In genomic region chr20:62679978-62680589, GRCh38 we compare ENCODE assay signal across 17 cellular contexts. TPM values are rescaled to one million over a fixed set of nuclear protein-coding genes. Genes with fewer than 3 reads are reported as not detected.
DNase-seq lines count a peak whose midpoint lies in the region; ATAC-seq and TF ChIP-seq lines count a peak whose summit lies in the region.
"Had no signal": no experiment of that assay in that cellular context is flagged by ENCODE, and none has a peak within 500 bp of the region (broad histone marks: within the 10 kb centered on the region; RNA-seq: fewer than 3 reads in every experiment).

No MANE protein-coding gene starts in this region.

- no peaks in the 10 kb centered on the region for H3F3A ChIP-seq in PC-3 (ENCODE audit: low read length, unreplicated experiment)

- ATAC-seq in PC-3 (no peak), GM21576 (IDR thresholded peaks at IDR 0.05; ENCODE audit: unreplicated experiment) (no peak), HG03571 (IDR thresholded peaks at IDR 0.05; ENCODE audit: unreplicated experiment) (no peak)
- ATAC-seq in stimulated activated effector memory CD8-positive, alpha-beta T cell treated with anti-CD3 and anti-CD28 coated beads, Interleukin-12 subunit alpha, Interleukin-12 subunit beta, amount 100 ng/mL, for 72 hours: no peak

- POLR2A ChIA-PET in HEK293 (lab: Yijun Ruan, JAX): no interaction called here
- POLR2A ChIA-PET in PC-3 (lab: Charles Lee; ENCODE audit: unreplicated experiment): no interaction called here

- H3K4me3 ChIP-seq in BLaER1 treated with 17β-estradiol and CSF1 and Interleukin-3, amounts not matched to agents 10 nM and 100 nM: no peak overlapping the region
- H3K4me3 ChIP-seq in HEK293 (ENCODE audit: low read depth, low read length) (no peak overlapping the region), PC-3 (ENCODE audit: low read length) (no peak overlapping the region)
- H3K4me3 ChIP-seq: GM23248 had no signal

- H4K20me1 ChIP-seq in BLaER1 treated with 17β-estradiol and CSF1 and Interleukin-3, amounts not matched to agents 10 nM and 100 nM: no peaks in the 10 kb centered on the region
- no peaks in the 10 kb centered on the region for H4K20me1 ChIP-seq in PC-3 (ENCODE audit: low read length)

- peak overlapping the region in 2 of 11 experiments; percentile 83 to 95; a peak in 4 of 22 replicates for H3K4me2 ChIP-seq in BLaER1 treated with 17β-estradiol and CSF1 and Interleukin-3, amounts not matched to agents 10 nM and 100 nM
- H3K4me2 ChIP-seq in PC-3 (ENCODE audit: low read length): no peak overlapping the region
- H3K4me2 ChIP-seq: KMS-11 had no signal

- no peaks in the 10 kb centered on the region for H3K36me3 Mint-ChIP-seq in stimulated activated effector memory CD8-positive, alpha-beta T cell treated with anti-CD3 and anti-CD28 coated beads, Interleukin-12 subunit alpha, Interleukin-12 subunit beta, amount 100 ng/mL, for 72 hours
- H3K36me3 Mint-ChIP-seq in activated T-cell treated with anti-CD3 and anti-CD28 coated beads, Interleukin-2, amount 50 U/mL, for 24 hours (ENCODE audit: low read depth): no peaks in the 10 kb centered on the region
- H3K36me3 Mint-ChIP-seq: CD4-positive, CD25-positive, alpha-beta regulatory T cell had no signal

- H3K27ac ChIP-seq in BLaER1 treated with 17β-estradiol and CSF1 and Interleukin-3, amounts not matched to agents 10 nM and 100 nM: peak overlapping the region in 9 of 11 experiments; percentile 54 to 80 (median 73); a peak in 11 of 22 replicates
- no peak overlapping the region for H3K27ac ChIP-seq in HEK293 (ENCODE audit: extremely low read depth, low read depth, low read length)
- H3K27ac ChIP-seq in PC-3 (ENCODE audit: low read length): no peak overlapping the region
- H3K27ac ChIP-seq: GM23248, KMS-11 had no signal

- no peak overlapping the region for H3K9ac ChIP-seq in BLaER1 treated with 17β-estradiol and CSF1 and Interleukin-3, amounts not matched to agents 10 nM and 100 nM
- no peak overlapping the region for H3K9ac ChIP-seq in PC-3 (ENCODE audit: low read length)
- H3K9ac ChIP-seq: GM23248, KMS-11 had no signal

- H3K9me2 ChIP-seq in PC-3 (replicated peaks; ENCODE audit: low read length): no peaks in the 10 kb centered on the region

- peaks cover 7% of the 10 kb centered on the region for H3K4me1 Mint-ChIP-seq in stimulated activated effector memory CD8-positive, alpha-beta T cell treated with anti-CD3 and anti-CD28 coated beads, Interleukin-12 subunit alpha, Interleukin-12 subunit beta, amount 100 ng/mL, for 72 hours
- H3K4me1 Mint-ChIP-seq in activated T-cell treated with anti-CD3 and anti-CD28 coated beads, Interleukin-2, amount 50 U/mL, for 24 hours (ENCODE audit: low read depth): peaks cover 3% of the 10 kb centered on the region

- no TSS peak for BruUV-seq in PC-3 (replicated peaks; lab: Mats Ljungman, UMichigan)

- DNase-seq in PC-3: no peak
- DNase-seq in stimulated activated effector memory CD8-positive, alpha-beta T cell treated with anti-CD3 and anti-CD28 coated beads, Interleukin-12 subunit alpha, Interleukin-12 subunit beta, amount 100 ng/mL, for 72 hours (ENCODE audit: low spot score in 2 of 2): no peak
- DNase-seq in activated T-cell treated with anti-CD3 and anti-CD28 coated beads, Interleukin-2, amount 50 U/mL, for 24 hours: no peak
- DNase-seq: C1 segment of cervical spinal cord; Caco-2; CD4-positive, CD25-positive, alpha-beta regulatory T cell; GDM1; GM23248; HCEC 1CT; HFFc6 had no signal

- TF ChIP-seq CTCF in HEK293 (tag by site-specific recombination; IDR thresholded peaks at IDR 0.05) (no peak), PC-3 (conservative IDR thresholded peaks at IDR 0.05; ENCODE audit: low read depth, low read length) (0 out of 2 replicates have a peak, but pooled peaks have one; percentile 27)

- H3K4me3 Mint-ChIP-seq in stimulated activated effector memory CD8-positive, alpha-beta T cell treated with anti-CD3 and anti-CD28 coated beads, Interleukin-12 subunit alpha, Interleukin-12 subunit beta, amount 100 ng/mL, for 72 hours: no peak overlapping the region
- no peak overlapping the region for H3K4me3 Mint-ChIP-seq in activated T-cell treated with anti-CD3 and anti-CD28 coated beads, Interleukin-2, amount 50 U/mL, for 24 hours
- H3K4me3 Mint-ChIP-seq: B cell; CD4-positive, CD25-positive, alpha-beta regulatory T cell; HFFc6 had no signal

- CTCF ChIA-PET in HEK293 (lab: Yijun Ruan, JAX) (interaction anchor here (0.5 to 3.0 kb wide), 4 partner anchors 12 to 111 kb away, joined by 4 to 18 read pairs (median 4); no protein-coding TSS in a partner anchor), PC-3 (lab: Charles Lee) (interaction anchor here (1.3 kb wide), 1 partner anchor 24 kb away, joined by 9 read pairs; no protein-coding TSS in a partner anchor)

- H3K9me3 Mint-ChIP-seq in stimulated activated effector memory CD8-positive, alpha-beta T cell treated with anti-CD3 and anti-CD28 coated beads, Interleukin-12 subunit alpha, Interleukin-12 subunit beta, amount 100 ng/mL, for 72 hours: no peaks in the 10 kb centered on the region
- H3K9me3 Mint-ChIP-seq in activated T-cell treated with anti-CD3 and anti-CD28 coated beads, Interleukin-2, amount 50 U/mL, for 24 hours: no peaks in the 10 kb centered on the region

- intact Hi-C loops in PC-3 (cut with micrococcal nuclease): no loop called here

- no peak overlapping the region for H2AFZ ChIP-seq in PC-3 (ENCODE audit: low read length)
- H2AFZ ChIP-seq: GM23248 had no signal

- H3K9me3 ChIP-seq in BLaER1 treated with 17β-estradiol and CSF1 and Interleukin-3, amounts not matched to agents 10 nM and 100 nM (replicated peaks in 1 of 11): peaks cover 12 to 19% (median 16%) of the 10 kb centered on the region in 11 experiments
- no peaks in the 10 kb centered on the region for H3K9me3 ChIP-seq in HEK293 (ENCODE audit: control insufficient read depth, insufficient read depth, low read depth, low read length)
- H3K9me3 ChIP-seq in PC-3 (ENCODE audit: low read length): no peaks in the 10 kb centered on the region

- no peaks in the 10 kb centered on the region for H3K79me2 ChIP-seq in PC-3 (ENCODE audit: low read length)

- peaks cover 49 to 64% (median 58%) of the 10 kb centered on the region in 10 experiments for H3K4me1 ChIP-seq in BLaER1 treated with 17β-estradiol and CSF1 and Interleukin-3, amounts not matched to agents 10 nM and 100 nM
- H3K4me1 ChIP-seq in HEK293 (ENCODE audit: control insufficient read depth, insufficient read depth, low read length) (no peaks in the 10 kb centered on the region), PC-3 (ENCODE audit: insufficient read depth, low read length) (peaks cover 7% of the 10 kb centered on the region; the same call in 1 of the 2 replicates)
- H3K4me1 ChIP-seq: Caco-2 had no signal

- no peaks in the 10 kb centered on the region for H3K27me3 ChIP-seq in BLaER1 treated with 17β-estradiol and CSF1 and Interleukin-3, amounts not matched to agents 10 nM and 100 nM
- no peaks in the 10 kb centered on the region for H3K27me3 ChIP-seq in PC-3 (ENCODE audit: low read length)

- H3K27ac Mint-ChIP-seq in stimulated activated effector memory CD8-positive, alpha-beta T cell treated with anti-CD3 and anti-CD28 coated beads, Interleukin-12 subunit alpha, Interleukin-12 subunit beta, amount 100 ng/mL, for 72 hours: peak overlapping the region; percentile 48
- H3K27ac Mint-ChIP-seq in activated T-cell treated with anti-CD3 and anti-CD28 coated beads, Interleukin-2, amount 50 U/mL, for 24 hours: no peak overlapping the region
- H3K27ac Mint-ChIP-seq: B cell; CD4-positive, CD25-positive, alpha-beta regulatory T cell; HFFc6 had no signal

- H3K36me3 ChIP-seq in BLaER1 treated with 17β-estradiol and CSF1 and Interleukin-3, amounts not matched to agents 10 nM and 100 nM: peaks cover 0 to 8% (median 0%) of the 10 kb centered on the region in 11 experiments; a peak in 1 of 22 replicates
- H3K36me3 ChIP-seq in HEK293 (ENCODE audit: control insufficient read depth in 2 of 2, insufficient read depth in 1 of 2, low read length in 2 of 2): no peaks in the 10 kb centered on the region
- H3K36me3 ChIP-seq in PC-3 (ENCODE audit: low read depth, low read length): no peaks in the 10 kb centered on the region

- no peaks in the 10 kb centered on the region for H3K27me3 Mint-ChIP-seq in activated T-cell treated with anti-CD3 and anti-CD28 coated beads, Interleukin-2, amount 50 U/mL, for 24 hours

TF ChIP-seq in HEK293, 187 proteins besides CTCF, POLR2A, EP300 and RAD21:
- TF ChIP-seq, protein P1, sequence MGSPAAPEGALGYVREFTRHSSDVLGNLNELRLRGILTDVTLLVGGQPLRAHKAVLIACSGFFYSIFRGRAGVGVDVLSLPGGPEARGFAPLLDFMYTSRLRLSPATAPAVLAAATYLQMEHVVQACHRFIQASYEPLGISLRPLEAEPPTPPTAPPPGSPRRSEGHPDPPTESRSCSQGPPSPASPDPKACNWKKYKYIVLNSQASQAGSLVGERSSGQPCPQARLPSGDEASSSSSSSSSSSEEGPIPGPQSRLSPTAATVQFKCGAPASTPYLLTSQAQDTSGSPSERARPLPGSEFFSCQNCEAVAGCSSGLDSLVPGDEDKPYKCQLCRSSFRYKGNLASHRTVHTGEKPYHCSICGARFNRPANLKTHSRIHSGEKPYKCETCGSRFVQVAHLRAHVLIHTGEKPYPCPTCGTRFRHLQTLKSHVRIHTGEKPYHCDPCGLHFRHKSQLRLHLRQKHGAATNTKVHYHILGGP (tag by site-specific recombination; IDR thresholded peaks at IDR 0.05): no peak
- peak; percentile 69 for TF ChIP-seq SETDB1 (IDR thresholded peaks at IDR 0.05; ENCODE audit: insufficient read length, low read length)

RNA-seq across cellular contexts. Expression of gene NTSR1, which starts 28.6 kb away (rescaled TPM):
- total RNA-seq in PC-3 (2014; rRNA removed): 7.8 and 10.6 TPM in 2 replicates
- total RNA-seq: B cell, GM23248, H4 had no signal

RNA-seq across cellular contexts. Expression of gene SLCO4A1, which starts 37.8 kb away (rescaled TPM):
- total RNA-seq in PC-3 (2014; rRNA removed): 161 and 162 TPM in 2 replicates

Comparison
In these comparisons a context has a peak if more than half of its experiments do, and no peak if none do; other contexts are left out.
1. H3K27ac ChIP-seq: peak in BLaER1 treated with 17β-estradiol and CSF1 and Interleukin-3, amounts not matched to agents 10 nM and 100 nM (9 of 11); none in HEK293 (single experiment) and PC-3 (single experiment).